In the genomic region with DNA sequence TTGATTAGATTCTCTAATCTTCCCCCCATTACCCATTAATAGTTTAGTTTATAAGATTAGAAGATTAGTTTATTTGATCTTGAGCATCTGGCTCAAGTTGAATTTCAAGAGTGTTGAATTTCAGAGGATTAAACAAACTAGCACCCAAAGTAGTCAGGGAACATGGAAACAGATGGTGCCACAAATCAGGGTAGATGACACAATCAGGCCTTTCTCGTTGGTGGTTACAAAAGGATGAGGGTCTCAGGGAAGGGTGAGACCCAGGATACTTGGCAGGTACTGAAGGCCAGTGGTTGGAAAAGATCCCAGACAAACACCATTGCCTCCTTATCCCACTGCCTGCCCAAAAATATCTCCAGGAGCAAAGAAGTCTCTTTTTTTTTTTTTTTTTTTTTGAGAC, we compare ENCODE assay signal across 32 cellular contexts. TPM values are rescaled to one million over a fixed set of nuclear protein-coding genes. Genes with fewer than 3 reads are reported as not detected.
"Had no signal": no experiment of that assay in that cellular context is flagged by ENCODE, and none has a peak within 500 bp of the region (broad histone marks: within the 10 kb centered on the region; RNA-seq: fewer than 3 reads in every experiment).

No MANE protein-coding gene starts in this region.

- H3K27me3 ChIP-seq: body of pancreas, breast epithelium had no signal

- H3K4me3 ChIP-seq: body of pancreas, breast epithelium, K562, SJSA1 had no signal

- H3K4me2 ChIP-seq: SK-N-SH had no signal

- H3K9me3 ChIP-seq: body of pancreas, breast epithelium, SJSA1, SK-N-SH had no signal

- H3K27ac Mint-ChIP-seq: activated CD4-positive, alpha-beta T cell treated with anti-CD3 and anti-CD28 coated beads for 36 hours; activated CD4-positive, alpha-beta T cell treated with anti-CD3 and anti-CD28 coated beads, Interleukin-2, amount 10 ng/mL, durations not matched to agents 7 days and 5 days; activated CD8-positive, alpha-beta T cell treated with anti-CD3 and anti-CD28 coated beads, Interleukin-2, amount 10 ng/mL, durations not matched to agents 7 days and 5 days; activated naive CD4-positive, alpha-beta T cell treated with anti-CD3 and anti-CD28 coated beads, Interleukin-2, amount 50 U/mL, for 24 hours; activated naive CD8-positive, alpha-beta T cell treated with anti-CD3 and anti-CD28 coated beads, Interleukin-2, amount 10 ng/mL, durations not matched to agents 7 days and 5 days; activated T-cell treated with anti-CD3 and anti-CD28 coated beads, Interleukin-2, amount 50 U/mL, for 24 hours; activated T-helper 2 cell treated with anti-CD3 and anti-CD28 coated beads, Interferon-gamma antibody, Interleukin-2, Interleukin-4, amounts not matched to agents 10 μg/mL and 5 μg/mL and 100 μg/mL, durations not matched to agents 14 hours and 24 hours and 36 hours; T-helper 1 cell treated with Interleukin-12 subunit alpha and Interleukin-12 subunit beta and Interleukin-4 antibody, amounts not matched to agents 30 μg/mL and 1 μg/mL, for 36 hours; T-helper 2 cell treated with Interferon-gamma antibody and Interleukin-4, amounts not matched to agents 5 μg/mL and 100 μg/mL, for 36 hours; WTC11 had no signal

- H3K9ac ChIP-seq: SK-N-SH had no signal

- H3K9me3 Mint-ChIP-seq: activated CD4-positive, alpha-beta T cell treated with anti-CD3 and anti-CD28 coated beads, Interleukin-2, amount 10 ng/mL, durations not matched to agents 7 days and 5 days; activated naive CD8-positive, alpha-beta T cell treated with anti-CD3 and anti-CD28 coated beads, Interleukin-2, amount 10 ng/mL, durations not matched to agents 7 days and 5 days; activated T-cell treated with anti-CD3 and anti-CD28 coated beads, Interleukin-2, amount 50 U/mL, for 24 hours; activated T-helper 2 cell treated with anti-CD3 and anti-CD28 coated beads, Interferon-gamma antibody, Interleukin-2, Interleukin-4, amounts not matched to agents 10 μg/mL and 5 μg/mL and 100 μg/mL, durations not matched to agents 14 hours and 24 hours and 36 hours; T-helper 1 cell treated with Interleukin-12 subunit alpha and Interleukin-12 subunit beta and Interleukin-4 antibody, amounts not matched to agents 30 μg/mL and 1 μg/mL, for 36 hours; T-helper 2 cell treated with Interferon-gamma antibody and Interleukin-4, amounts not matched to agents 5 μg/mL and 100 μg/mL, for 36 hours had no signal

- H3K4me1 ChIP-seq: breast epithelium, SJSA1 had no signal

- FAIRE-seq: astrocyte, K562, TTC549 had no signal

- H3K27ac ChIP-seq: body of pancreas, breast epithelium, SJSA1 had no signal

- H3K36me3 ChIP-seq: breast epithelium, SJSA1 had no signal

- H3K4me3 Mint-ChIP-seq: activated CD4-positive, alpha-beta T cell treated with anti-CD3 and anti-CD28 coated beads for 36 hours; activated CD4-positive, alpha-beta T cell treated with anti-CD3 and anti-CD28 coated beads, Interleukin-2, amount 10 ng/mL, durations not matched to agents 7 days and 5 days; activated CD8-positive, alpha-beta T cell treated with anti-CD3 and anti-CD28 coated beads, Interleukin-2, amount 10 ng/mL, durations not matched to agents 7 days and 5 days; activated naive CD4-positive, alpha-beta T cell treated with anti-CD3 and anti-CD28 coated beads, Interleukin-2, amount 50 U/mL, for 24 hours; activated naive CD8-positive, alpha-beta T cell treated with anti-CD3 and anti-CD28 coated beads, Interleukin-2, amount 10 ng/mL, durations not matched to agents 7 days and 5 days; activated T-cell treated with anti-CD3 and anti-CD28 coated beads, Interleukin-2, amount 50 U/mL, for 24 hours; T-helper 1 cell treated with Interleukin-12 subunit alpha and Interleukin-12 subunit beta and Interleukin-4 antibody, amounts not matched to agents 30 μg/mL and 1 μg/mL, for 36 hours; T-helper 2 cell treated with Interferon-gamma antibody and Interleukin-4, amounts not matched to agents 5 μg/mL and 100 μg/mL, for 36 hours; WTC11 had no signal

- DNase-seq: activated CD4-positive, alpha-beta T cell treated with anti-CD3 and anti-CD28 coated beads for 36 hours; activated CD4-positive, alpha-beta T cell treated with anti-CD3 and anti-CD28 coated beads, Interleukin-2, amount 10 ng/mL, durations not matched to agents 7 days and 5 days; activated CD4-positive, alpha-beta T cell treated with anti-CD3 and anti-CD28 coated beads, Interleukin-2, amount 50 U/mL, for 48 hours; activated CD8-positive, alpha-beta T cell treated with anti-CD3 and anti-CD28 coated beads, Interleukin-2, amount 10 ng/mL, durations not matched to agents 7 days and 5 days; activated gamma-delta T cell; activated naive CD4-positive, alpha-beta T cell treated with Interleukin-2 at 50 U/mL for 16 hours; activated naive CD8-positive, alpha-beta T cell treated with anti-CD3 and anti-CD28 coated beads, Interleukin-2, amount 10 ng/mL, durations not matched to agents 7 days and 5 days; activated T-cell treated with anti-CD3 and anti-CD28 coated beads, Interleukin-2, amount 50 U/mL, for 24 hours; body of pancreas; NCI-H1105; NCI-H1436; NCI-H1694; NCI-H1930; NCI-H2107; NCI-H226; NCI-H446 treated with DMSO at 0.1 percent for 48 hours; NCI-H526; NCI-H774; RPMI8226; SHP77 treated with DMSO at 0.1 percent for 48 hours; SK-N-SH had no signal

- H3K36me3 Mint-ChIP-seq: activated naive CD4-positive, alpha-beta T cell treated with anti-CD3 and anti-CD28 coated beads, Interleukin-2, amount 50 U/mL, for 24 hours; activated naive CD8-positive, alpha-beta T cell treated with anti-CD3 and anti-CD28 coated beads, Interleukin-2, amount 10 ng/mL, durations not matched to agents 7 days and 5 days had no signal

- H3K4me1 Mint-ChIP-seq: activated CD4-positive, alpha-beta T cell treated with anti-CD3 and anti-CD28 coated beads for 36 hours; activated CD4-positive, alpha-beta T cell treated with anti-CD3 and anti-CD28 coated beads, Interleukin-2, amount 10 ng/mL, durations not matched to agents 7 days and 5 days; activated naive CD4-positive, alpha-beta T cell treated with anti-CD3 and anti-CD28 coated beads, Interleukin-2, amount 50 U/mL, for 24 hours; activated naive CD8-positive, alpha-beta T cell treated with anti-CD3 and anti-CD28 coated beads, Interleukin-2, amount 10 ng/mL, durations not matched to agents 7 days and 5 days had no signal

- H3K27me3 Mint-ChIP-seq: activated naive CD4-positive, alpha-beta T cell treated with anti-CD3 and anti-CD28 coated beads, Interleukin-2, amount 50 U/mL, for 24 hours had no signal

RNA-seq across cellular contexts. Expression of gene ADGRF1, which starts 29.5 kb away (rescaled TPM):
- total RNA-seq: activated CD4-positive, alpha-beta T cell treated with anti-CD3 and anti-CD28 coated beads for 36 hours; activated CD4-positive, alpha-beta T cell treated with anti-CD3 and anti-CD28 coated beads, Interleukin-2, amount 10 ng/mL, durations not matched to agents 7 days and 5 days; activated CD8-positive, alpha-beta T cell treated with anti-CD3 and anti-CD28 coated beads, Interleukin-2, amount 10 ng/mL, durations not matched to agents 7 days and 5 days; activated naive CD8-positive, alpha-beta T cell treated with anti-CD3 and anti-CD28 coated beads, Interleukin-2, amount 10 ng/mL, durations not matched to agents 7 days and 5 days; activated T-helper 2 cell treated with anti-CD3 and anti-CD28 coated beads, Interferon-gamma antibody, Interleukin-2, Interleukin-4, amounts not matched to agents 10 μg/mL and 5 μg/mL and 100 μg/mL, durations not matched to agents 14 hours and 24 hours and 36 hours; cardiac septum; K562; SJSA1 had no signal
